1 cellular context compared by ENCODE assay signal in the genomic region with DNA sequence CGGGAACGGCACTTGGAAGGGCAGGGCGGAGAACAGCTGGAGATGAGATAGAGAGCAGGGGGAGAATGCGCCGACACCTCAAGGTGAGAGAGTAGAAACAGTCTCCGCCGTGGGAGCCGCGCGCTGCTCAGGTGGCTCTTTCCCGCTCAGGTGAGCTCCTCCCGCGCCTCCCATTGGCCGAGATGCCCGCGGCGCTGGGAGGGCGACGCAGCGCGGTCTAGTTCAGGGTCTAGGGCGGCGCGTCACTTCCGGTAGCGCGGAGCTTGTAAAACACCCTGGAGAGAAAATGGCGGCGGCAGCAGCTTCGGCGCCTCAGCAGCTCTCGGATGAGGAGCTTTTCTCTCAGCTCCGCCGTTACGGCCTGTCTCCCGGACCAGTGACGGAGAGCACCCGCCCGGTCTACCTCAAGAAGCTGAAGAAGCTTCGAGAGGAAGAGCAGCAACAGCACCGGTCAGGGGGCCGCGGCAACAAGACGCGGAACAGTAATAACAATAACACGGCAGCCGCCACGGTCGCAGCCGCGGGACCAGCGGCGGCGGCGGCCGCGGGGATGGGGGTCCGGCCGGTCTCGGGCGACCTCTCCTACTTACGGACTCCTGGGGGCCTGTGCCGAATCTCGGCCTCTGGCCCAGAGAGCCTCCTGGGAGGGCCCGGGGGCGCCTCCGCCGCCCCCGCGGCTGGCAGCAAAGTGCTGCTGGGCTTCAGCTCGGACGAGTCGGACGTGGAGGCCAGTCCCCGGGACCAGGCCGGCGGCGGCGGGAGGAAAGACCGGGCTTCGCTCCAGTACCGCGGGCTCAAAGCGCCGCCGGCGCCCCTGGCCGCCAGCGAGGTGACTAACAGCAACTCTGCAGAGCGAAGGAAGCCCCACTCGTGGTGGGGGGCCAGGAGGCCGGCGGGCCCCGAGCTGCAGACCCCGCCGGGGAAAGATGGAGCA.
A peak's percentile ranks its signal among the peaks of the same experiment; 100 is the strongest.
TF ChIP-seq lines count a peak whose summit lies in the region.

A gene (plus strand): TSS at position 273 of the 934 bp plus-strand sequence. CDS start 14 bp downstream, at position 287.

TF ChIP-seq in K562, 482 proteins besides CTCF, POLR2A, EP300 and RAD21 (continued from another document):
- TF ChIP-seq, protein P1, sequence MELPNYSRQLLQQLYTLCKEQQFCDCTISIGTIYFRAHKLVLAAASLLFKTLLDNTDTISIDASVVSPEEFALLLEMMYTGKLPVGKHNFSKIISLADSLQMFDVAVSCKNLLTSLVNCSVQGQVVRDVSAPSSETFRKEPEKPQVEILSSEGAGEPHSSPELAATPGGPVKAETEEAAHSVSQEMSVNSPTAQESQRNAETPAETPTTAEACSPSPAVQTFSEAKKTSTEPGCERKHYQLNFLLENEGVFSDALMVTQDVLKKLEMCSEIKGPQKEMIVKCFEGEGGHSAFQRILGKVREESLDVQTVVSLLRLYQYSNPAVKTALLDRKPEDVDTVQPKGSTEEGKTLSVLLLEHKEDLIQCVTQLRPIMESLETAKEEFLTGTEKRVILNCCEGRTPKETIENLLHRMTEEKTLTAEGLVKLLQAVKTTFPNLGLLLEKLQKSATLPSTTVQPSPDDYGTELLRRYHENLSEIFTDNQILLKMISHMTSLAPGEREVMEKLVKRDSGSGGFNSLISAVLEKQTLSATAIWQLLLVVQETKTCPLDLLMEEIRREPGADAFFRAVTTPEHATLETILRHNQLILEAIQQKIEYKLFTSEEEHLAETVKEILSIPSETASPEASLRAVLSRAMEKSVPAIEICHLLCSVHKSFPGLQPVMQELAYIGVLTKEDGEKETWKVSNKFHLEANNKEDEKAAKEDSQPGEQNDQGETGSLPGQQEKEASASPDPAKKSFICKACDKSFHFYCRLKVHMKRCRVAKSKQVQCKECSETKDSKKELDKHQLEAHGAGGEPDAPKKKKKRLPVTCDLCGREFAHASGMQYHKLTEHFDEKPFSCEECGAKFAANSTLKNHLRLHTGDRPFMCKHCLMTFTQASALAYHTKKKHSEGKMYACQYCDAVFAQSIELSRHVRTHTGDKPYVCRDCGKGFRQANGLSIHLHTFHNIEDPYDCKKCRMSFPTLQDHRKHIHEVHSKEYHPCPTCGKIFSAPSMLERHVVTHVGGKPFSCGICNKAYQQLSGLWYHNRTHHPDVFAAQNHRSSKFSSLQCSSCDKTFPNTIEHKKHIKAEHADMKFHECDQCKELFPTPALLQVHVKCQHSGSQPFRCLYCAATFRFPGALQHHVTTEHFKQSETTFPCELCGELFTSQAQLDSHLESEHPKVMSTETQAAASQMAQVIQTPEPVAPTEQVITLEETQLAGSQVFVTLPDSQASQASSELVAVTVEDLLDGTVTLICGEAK (IDR thresholded peaks at IDR 0.05): peak; percentile 83
- TF ChIP-seq, protein P1 (CRISPR knock-in tag; IDR thresholded peaks at IDR 0.05): peak; percentile 49; the same call in 1 of the 2 replicates
- TF ChIP-seq MTA1 (IDR thresholded peaks at IDR 0.05; ENCODE audit: borderline replicate concordance) (peak; percentile 94), ZNF12 (CRISPR knock-in tag; IDR thresholded peaks at IDR 0.05) (0 out of 2 replicates have a peak, but pooled peaks have one; percentile 48), TCF3 (CRISPR knock-in tag; IDR thresholded peaks at IDR 0.05) (peak; percentile 33; the same call in 1 of the 2 replicates), ELF1 (tag; IDR thresholded peaks at IDR 0.05) (peak; percentile 50; the same call in 1 of the 2 replicates), PYGO2 (tag; IDR thresholded peaks at IDR 0.05) (no peak), BRD4 (IDR thresholded peaks at IDR 0.05) (peak; percentile 79; the same call in 1 of the 2 replicates), OTX1 (CRISPR knock-in tag; IDR thresholded peaks at IDR 0.05) (peak; percentile 23; the same call in 1 of the 2 replicates), E2F3 (CRISPR knock-in tag; IDR thresholded peaks at IDR 0.05) (peak; percentile 93), ZEB2 (IDR thresholded peaks at IDR 0.05) (peak; percentile 98), HNRNPLL (IDR thresholded peaks at IDR 0.05; ENCODE audit: low read depth, low read length, poor library complexity, severe bottlenecking) (peak; percentile 49), ZNF778 (CRISPR knock-in tag; IDR thresholded peaks at IDR 0.05) (no peak), JUN (IDR thresholded peaks at IDR 0.05; ENCODE audit: borderline replicate concordance, low read depth, low read length) (no peak), JUN (CRISPR knock-in tag; IDR thresholded peaks at IDR 0.05; ENCODE audit: borderline replicate concordance) (peak; percentile 92), KDM1A (IDR thresholded peaks at IDR 0.05) (no peak), MEIS2 (IDR thresholded peaks at IDR 0.05; ENCODE audit: partially characterized antibody) (no peak), PHTF2 (CRISPR knock-in tag; IDR thresholded peaks at IDR 0.05) (no peak), ILK (tag; IDR thresholded peaks at IDR 0.05; ENCODE audit: borderline replicate concordance, low read depth) (no peak), SUPT5H (IDR thresholded peaks at IDR 0.05) (peak; percentile 89), TEAD2 (tag; IDR thresholded peaks at IDR 0.05) (no peak), ZNF79 (CRISPR knock-in tag; IDR thresholded peaks at IDR 0.05; ENCODE audit: low read depth) (no peak), YY1 (IDR thresholded peaks at IDR 0.05; ENCODE audit: borderline replicate concordance in 1 of 3, control insufficient read depth in 1 of 3, extremely low read depth in 1 of 3, insufficient read depth in 3 of 3, insufficient read length in 1 of 3, insufficient replicate concordance in 2 of 3, low read depth in 1 of 3, low read length in 2 of 3) (peak; percentile 84 to 98 (median 97)), HIVEP1 (CRISPR knock-in tag; IDR thresholded peaks at IDR 0.05) (0 out of 2 replicates have a peak, but pooled peaks have one; percentile 19), JUND (IDR thresholded peaks at IDR 0.05; ENCODE audit: borderline replicate concordance, low read depth, low read length) (peak; percentile 33; the same call in 1 of the 2 replicates), JUND (tag; IDR thresholded peaks at IDR 0.05; ENCODE audit: borderline replicate concordance, low read depth, low read length) (no peak; the same call in 2 of the 3 replicates), CTBP1 (IDR thresholded peaks at IDR 0.05; ENCODE audit: borderline replicate concordance) (peak; percentile 95), HDAC2 (IDR thresholded peaks at IDR 0.05) (peak; percentile 15; the same call in 1 of the 2 replicates), GABPB2 (CRISPR knock-in tag; conservative IDR thresholded peaks at IDR 0.05) (no peak), ZNF174 (CRISPR knock-in tag; IDR thresholded peaks at IDR 0.05) (no peak), GTF2E2 (tag; IDR thresholded peaks at IDR 0.05) (peak; percentile 94), DIDO1 (tag; IDR thresholded peaks at IDR 0.05; ENCODE audit: low read depth) (peak; percentile 25; the same call in 1 of the 2 replicates), FOXK2 (conservative IDR thresholded peaks at IDR 0.05 in 1 of 2, IDR thresholded peaks at IDR 0.05 in 1 of 2; ENCODE audit: low read depth in 2 of 2) (peak; percentile 37 to 59; a peak in 1 of 4 replicates), ZNF717 (CRISPR knock-in tag; IDR thresholded peaks at IDR 0.05) (no peak)
- TF ChIP-seq, protein P2, sequence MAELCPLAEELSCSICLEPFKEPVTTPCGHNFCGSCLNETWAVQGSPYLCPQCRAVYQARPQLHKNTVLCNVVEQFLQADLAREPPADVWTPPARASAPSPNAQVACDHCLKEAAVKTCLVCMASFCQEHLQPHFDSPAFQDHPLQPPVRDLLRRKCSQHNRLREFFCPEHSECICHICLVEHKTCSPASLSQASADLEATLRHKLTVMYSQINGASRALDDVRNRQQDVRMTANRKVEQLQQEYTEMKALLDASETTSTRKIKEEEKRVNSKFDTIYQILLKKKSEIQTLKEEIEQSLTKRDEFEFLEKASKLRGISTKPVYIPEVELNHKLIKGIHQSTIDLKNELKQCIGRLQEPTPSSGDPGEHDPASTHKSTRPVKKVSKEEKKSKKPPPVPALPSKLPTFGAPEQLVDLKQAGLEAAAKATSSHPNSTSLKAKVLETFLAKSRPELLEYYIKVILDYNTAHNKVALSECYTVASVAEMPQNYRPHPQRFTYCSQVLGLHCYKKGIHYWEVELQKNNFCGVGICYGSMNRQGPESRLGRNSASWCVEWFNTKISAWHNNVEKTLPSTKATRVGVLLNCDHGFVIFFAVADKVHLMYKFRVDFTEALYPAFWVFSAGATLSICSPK (IDR thresholded peaks at IDR 0.05; ENCODE audit: borderline replicate concordance): peak; percentile 6; the same call in 1 of the 2 replicates
- TF ChIP-seq, protein P3, sequence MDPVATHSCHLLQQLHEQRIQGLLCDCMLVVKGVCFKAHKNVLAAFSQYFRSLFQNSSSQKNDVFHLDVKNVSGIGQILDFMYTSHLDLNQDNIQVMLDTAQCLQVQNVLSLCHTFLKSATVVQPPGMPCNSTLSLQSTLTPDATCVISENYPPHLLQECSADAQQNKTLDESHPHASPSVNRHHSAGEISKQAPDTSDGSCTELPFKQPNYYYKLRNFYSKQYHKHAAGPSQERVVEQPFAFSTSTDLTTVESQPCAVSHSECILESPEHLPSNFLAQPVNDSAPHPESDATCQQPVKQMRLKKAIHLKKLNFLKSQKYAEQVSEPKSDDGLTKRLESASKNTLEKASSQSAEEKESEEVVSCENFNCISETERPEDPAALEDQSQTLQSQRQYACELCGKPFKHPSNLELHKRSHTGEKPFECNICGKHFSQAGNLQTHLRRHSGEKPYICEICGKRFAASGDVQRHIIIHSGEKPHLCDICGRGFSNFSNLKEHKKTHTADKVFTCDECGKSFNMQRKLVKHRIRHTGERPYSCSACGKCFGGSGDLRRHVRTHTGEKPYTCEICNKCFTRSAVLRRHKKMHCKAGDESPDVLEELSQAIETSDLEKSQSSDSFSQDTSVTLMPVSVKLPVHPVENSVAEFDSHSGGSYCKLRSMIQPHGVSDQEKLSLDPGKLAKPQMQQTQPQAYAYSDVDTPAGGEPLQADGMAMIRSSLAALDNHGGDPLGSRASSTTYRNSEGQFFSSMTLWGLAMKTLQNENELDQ (CRISPR knock-in tag; IDR thresholded peaks at IDR 0.05; ENCODE audit: borderline replicate concordance): 0 out of 2 replicates have a peak, but pooled peaks have one; percentile 71
